Comparison of ENCODE assay signal across 23 cellular contexts in the genomic region with DNA sequence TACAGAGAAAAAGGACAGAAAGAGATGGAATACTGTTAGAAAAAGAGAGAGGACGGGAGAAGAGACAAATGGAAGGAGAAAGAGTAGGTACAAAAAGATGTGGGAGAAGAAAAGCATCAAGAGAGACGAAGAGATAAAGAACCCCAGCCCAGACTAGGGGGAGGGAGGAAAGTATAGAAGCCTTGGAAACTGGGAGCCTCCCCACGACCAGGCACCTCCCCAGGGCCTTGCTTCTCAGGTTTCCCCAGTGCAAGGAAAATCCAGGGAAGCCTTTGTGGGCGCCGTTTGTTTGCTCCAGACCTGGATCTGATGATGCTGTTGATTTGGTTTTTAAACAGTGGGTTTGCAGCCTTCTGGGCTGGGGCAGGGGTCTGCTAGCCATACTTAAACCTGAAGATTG. TPM values are rescaled to one million over a fixed set of nuclear protein-coding genes. Genes with fewer than 3 reads are reported as not detected.
"Had no signal": no experiment of that assay in that cellular context is flagged by ENCODE, and none has a peak within 500 bp of the region (broad histone marks: within the 10 kb centered on the region; RNA-seq: fewer than 3 reads in every experiment).

No MANE protein-coding gene starts in this region.

- DNase-seq: activated CD4-positive, alpha-beta T cell treated with anti-CD3 and anti-CD28 coated beads, Interleukin-2, amount 50 U/mL, for 48 hours; activated CD4-positive, CD25-positive, alpha-beta regulatory T cell treated with anti-CD3 and anti-CD28 coated beads, Interleukin-2, amount 50 U/mL, for 72 hours; activated gamma-delta T cell treated with Interleukin-2 at 50 U/mL for 16 hours; activated naive CD8-positive, alpha-beta T cell treated with anti-CD3 and anti-CD28 coated beads, Interleukin-2, amount 10 ng/mL, durations not matched to agents 7 days and 5 days; anterior cingulate cortex; brain microvascular endothelial cell; cortex of kidney; effector CD8-positive, alpha-beta T cell; foreskin melanocyte; heart left ventricle; nucleus accumbens; stimulated activated CD4-positive, alpha-beta T cell treated with anti-CD3 and anti-CD28 coated beads, Interleukin-2, amount 100 ng/mL, for 48 hours; T1000; thyroid gland had no signal

- ATAC-seq: heart left ventricle; stimulated activated memory B cell treated with anti-CD40 and anti-IgM and Interleukin-4, amounts not matched to agents 10 μg/mL and 1 μg/mL and 100 μg/mL, for 72 hours had no signal

- FAIRE-seq: islet of Langerhans, urothelium cell line had no signal

- H3K9me3 ChIP-seq: heart left ventricle, right atrium auricular region, thyroid gland had no signal

- H3K4me3 Mint-ChIP-seq: stimulated activated memory B cell treated with anti-CD40 and anti-IgM and Interleukin-4, amounts not matched to agents 10 μg/mL and 1 μg/mL and 100 μg/mL, for 72 hours had no signal

- H3K4me3 ChIP-seq: lung, thyroid gland had no signal

- H3K9me3 Mint-ChIP-seq: activated naive CD8-positive, alpha-beta T cell treated with anti-CD3 and anti-CD28 coated beads, Interleukin-2, amount 10 ng/mL, durations not matched to agents 7 days and 5 days; stimulated activated memory B cell treated with anti-CD40 and anti-IgM and Interleukin-4, amounts not matched to agents 10 μg/mL and 1 μg/mL and 100 μg/mL, for 72 hours had no signal

- H3K36me3 Mint-ChIP-seq: activated naive CD8-positive, alpha-beta T cell treated with anti-CD3 and anti-CD28 coated beads, Interleukin-2, amount 10 ng/mL, durations not matched to agents 7 days and 5 days; stimulated activated memory B cell treated with anti-CD40 and anti-IgM and Interleukin-4, amounts not matched to agents 10 μg/mL and 1 μg/mL and 100 μg/mL, for 72 hours had no signal

- H3K27ac ChIP-seq: brain microvascular endothelial cell, epithelial cell of prostate had no signal

- H3K36me3 ChIP-seq: brain microvascular endothelial cell, heart left ventricle, right atrium auricular region, thyroid gland had no signal

- H3K27ac Mint-ChIP-seq: activated naive CD8-positive, alpha-beta T cell treated with anti-CD3 and anti-CD28 coated beads, Interleukin-2, amount 10 ng/mL, durations not matched to agents 7 days and 5 days; progenitor cell of endocrine pancreas; stimulated activated memory B cell treated with anti-CD40 and anti-IgM and Interleukin-4, amounts not matched to agents 10 μg/mL and 1 μg/mL and 100 μg/mL, for 72 hours had no signal

- H3K27me3 ChIP-seq: right atrium auricular region had no signal

RNA-seq across cellular contexts. Expression of gene ALX3, which starts 15.2 kb away (rescaled TPM):
- total RNA-seq: activated naive CD8-positive, alpha-beta T cell treated with anti-CD3 and anti-CD28 coated beads, Interleukin-2, amount 10 ng/mL, durations not matched to agents 7 days and 5 days; fibroblast of lung; heart left ventricle; lung; right atrium auricular region; skeletal muscle tissue; thyroid gland had no signal
- polyA plus RNA-seq: fibroblast of lung, heart left ventricle had no signal

RNA-seq across cellular contexts. Expression of gene UBL4B, which starts 26.6 kb away (rescaled TPM):
- total RNA-seq: activated naive CD8-positive, alpha-beta T cell treated with anti-CD3 and anti-CD28 coated beads, Interleukin-2, amount 10 ng/mL, durations not matched to agents 7 days and 5 days; fibroblast of lung; heart left ventricle; lung; progenitor cell of endocrine pancreas; right atrium auricular region; skeletal muscle tissue had no signal
- polyA plus RNA-seq: fibroblast of lung, lung had no signal
